Comparison of ENCODE assay signal across 15 cellular contexts in genomic region chr11:121421149-121421906, GRCh38. TPM values are rescaled to one million over a fixed set of nuclear protein-coding genes. Genes with fewer than 3 reads are reported as not detected.
DNase-seq lines count a peak whose midpoint lies in the region; ATAC-seq, FAIRE-seq and TF ChIP-seq lines count a peak whose summit lies in the region.
"Had no signal": no experiment of that assay in that cellular context is flagged by ENCODE, and none has a peak within 500 bp of the region (broad histone marks: within the 10 kb centered on the region; RNA-seq: fewer than 3 reads in every experiment).

No MANE protein-coding gene starts in this region.

- H3K27me3 Mint-ChIP-seq in naive thymus-derived CD4-positive, alpha-beta T cell: no peaks in the 10 kb centered on the region
- no peaks in the 10 kb centered on the region for H3K27me3 Mint-ChIP-seq in activated T-helper 2 cell treated with anti-CD3 and anti-CD28 coated beads, Interferon-gamma antibody, Interleukin-2, Interleukin-4, amounts not matched to agents 10 μg/mL and 5 μg/mL and 100 μg/mL, durations not matched to agents 14 hours and 24 hours and 36 hours (ENCODE audit: low read depth)

- no peak for ATAC-seq in naive thymus-derived CD4-positive, alpha-beta T cell
- ATAC-seq in HG03439 (IDR thresholded peaks at IDR 0.05; ENCODE audit: unreplicated experiment): no peak

- TF ChIP-seq CTCF in SU-DHL-6 (IDR thresholded peaks at IDR 0.05; ENCODE audit: insufficient read depth, low read length, poor library complexity, severe bottlenecking): peak; percentile 9

- intact Hi-C loops in naive thymus-derived CD4-positive, alpha-beta T cell (cut with micrococcal nuclease): loop anchor here in 1 of 2 donors (2.0 kb wide), 1 partner anchor 103 kb away; no protein-coding TSS in a partner anchor
- intact Hi-C loops in activated T-helper 2 cell treated with anti-CD3 and anti-CD28 coated beads, Interferon-gamma antibody, Interleukin-2, Interleukin-4, amounts not matched to agents 10 μg/mL and 5 μg/mL and 100 μg/mL, durations not matched to agents 14 hours and 24 hours and 36 hours (cut with micrococcal nuclease): loop anchor here (2.0 kb wide), 1 partner anchor 27 kb away; no protein-coding TSS in a partner anchor

- H2AFZ ChIP-seq in SU-DHL-6 (ENCODE audit: low read depth, low read length, severe bottlenecking): peak overlapping the region; percentile 54

- H3K4me3 Mint-ChIP-seq in naive thymus-derived CD4-positive, alpha-beta T cell: peak overlapping the region in 8 of 10 donors; percentile 8 to 55 (median 40)
- no peak overlapping the region for H3K4me3 Mint-ChIP-seq in activated T-helper 2 cell treated with anti-CD3 and anti-CD28 coated beads, Interferon-gamma antibody, Interleukin-2, Interleukin-4, amounts not matched to agents 10 μg/mL and 5 μg/mL and 100 μg/mL, durations not matched to agents 14 hours and 24 hours and 36 hours (ENCODE audit: low read depth)
- H3K4me3 Mint-ChIP-seq: nephron had no signal

- no peaks in the 10 kb centered on the region for H3K36me3 ChIP-seq in SU-DHL-6 (ENCODE audit: low read length)
- no peaks in the 10 kb centered on the region for H3K36me3 ChIP-seq in naive thymus-derived CD4-positive, alpha-beta T cell (ENCODE audit: control insufficient read depth in 2 of 3, insufficient read depth in 3 of 3, low read length in 3 of 3)
- H3K36me3 ChIP-seq: SJSA1, thoracic aorta had no signal

- peaks cover 45% of the 10 kb centered on the region for H3F3A ChIP-seq in SU-DHL-6 (ENCODE audit: insufficient read depth)

- peaks cover 31 to 72% of the 10 kb centered on the region in 2 donors for H3K4me1 ChIP-seq in naive thymus-derived CD4-positive, alpha-beta T cell (ENCODE audit: control insufficient read depth in 2 of 2, insufficient read depth in 2 of 2, low read length in 2 of 2)
- H3K4me1 ChIP-seq: SJSA1 had no signal

- peak overlapping the region in 8 of 9 donors; percentile 33 to 96 (median 88) for H3K27ac Mint-ChIP-seq in naive thymus-derived CD4-positive, alpha-beta T cell
- no peak overlapping the region for H3K27ac Mint-ChIP-seq in activated T-helper 2 cell treated with anti-CD3 and anti-CD28 coated beads, Interferon-gamma antibody, Interleukin-2, Interleukin-4, amounts not matched to agents 10 μg/mL and 5 μg/mL and 100 μg/mL, durations not matched to agents 14 hours and 24 hours and 36 hours
- H3K27ac Mint-ChIP-seq: nephron had no signal

- H3K27ac ChIP-seq in SU-DHL-6 (ENCODE audit: low read depth, low read length): peak overlapping the region; percentile 73
- no peak overlapping the region for H3K27ac ChIP-seq in naive thymus-derived CD4-positive, alpha-beta T cell (ENCODE audit: low read depth, low read length)
- H3K27ac ChIP-seq: SJSA1, thoracic aorta had no signal

- peak overlapping the region; percentile 31 for H3K9ac ChIP-seq in SU-DHL-6 (ENCODE audit: low read length)

- H3K79me2 ChIP-seq in SU-DHL-6 (ENCODE audit: insufficient read depth, low read length): no peaks in the 10 kb centered on the region

- H3K4me2 ChIP-seq in SU-DHL-6 (ENCODE audit: low read depth, low read length, poor library complexity, severe bottlenecking): peak overlapping the region; percentile 48

- H3K27me3 ChIP-seq in SU-DHL-6 (ENCODE audit: low read length): no peaks in the 10 kb centered on the region
- H3K27me3 ChIP-seq in naive thymus-derived CD4-positive, alpha-beta T cell (ENCODE audit: control insufficient read depth in 2 of 2, insufficient read depth in 2 of 2, low read length in 2 of 2): no peaks in the 10 kb centered on the region
- H3K27me3 ChIP-seq: SJSA1 had no signal

- no peaks in the 10 kb centered on the region for H3K9me2 ChIP-seq in SU-DHL-6 (replicated peaks; ENCODE audit: insufficient read depth, low read length)

- H3K4me3 ChIP-seq in SU-DHL-6 (ENCODE audit: insufficient read depth, low read length, poor library complexity, severe bottlenecking): peak overlapping the region; percentile 10
- H3K4me3 ChIP-seq in naive thymus-derived CD4-positive, alpha-beta T cell (ENCODE audit: low read length): no peak overlapping the region
- H3K4me3 ChIP-seq: SJSA1, thoracic aorta had no signal

- no peaks in the 10 kb centered on the region for H4K20me1 ChIP-seq in SU-DHL-6 (ENCODE audit: low read depth, low read length)

- H3K9me3 ChIP-seq in SU-DHL-6 (ENCODE audit: insufficient read depth, low read length): no peaks in the 10 kb centered on the region
- no peaks in the 10 kb centered on the region for H3K9me3 ChIP-seq in naive thymus-derived CD4-positive, alpha-beta T cell (ENCODE audit: control insufficient read depth in 2 of 3, low read length in 3 of 3)
- H3K9me3 ChIP-seq: SJSA1, thoracic aorta had no signal

- H3K9me3 Mint-ChIP-seq in naive thymus-derived CD4-positive, alpha-beta T cell: peaks cover 0 to 16% (median 0%) of the 10 kb centered on the region in 11 donors
- no peaks in the 10 kb centered on the region for H3K9me3 Mint-ChIP-seq in activated T-helper 2 cell treated with anti-CD3 and anti-CD28 coated beads, Interferon-gamma antibody, Interleukin-2, Interleukin-4, amounts not matched to agents 10 μg/mL and 5 μg/mL and 100 μg/mL, durations not matched to agents 14 hours and 24 hours and 36 hours
- H3K9me3 Mint-ChIP-seq: nephron had no signal

- CTCF ChIA-PET in naive thymus-derived CD4-positive, alpha-beta T cell (lab: Charles Lee): interaction anchor here (0.6 to 0.7 kb wide), 2 partner anchors 8 to 173 kb away, joined by 3 read pairs; no protein-coding TSS in a partner anchor

- POLR2A ChIA-PET in naive thymus-derived CD4-positive, alpha-beta T cell (lab: Charles Lee): interaction anchor here (0.6 to 7.0 kb wide), 9 partner anchors 8 to 1335 kb away, joined by 3 to 119 read pairs (median 4); partner anchors contain the start of genes SC5D, SORL1 and SORL1-AS1

- peak; percentile 48 for DNase-seq in DMS53 (lab: John Stamatoyannopoulos, UW)
- DNase-seq in GM19239 (ENCODE audit: insufficient read length, low spot score): no peak
- DNase-seq in naive thymus-derived CD4-positive, alpha-beta T cell: no peak
- no peak for DNase-seq in activated T-helper 2 cell treated with anti-CD3 and anti-CD28 coated beads, Interferon-gamma antibody, Interleukin-2, Interleukin-4, amounts not matched to agents 10 μg/mL and 5 μg/mL and 100 μg/mL, durations not matched to agents 14 hours and 24 hours and 36 hours (ENCODE audit: low spot score)
- no peak for DNase-seq in T-helper 1 cell
- DNase-seq: activated CD4-positive, CD25-positive, alpha-beta regulatory T cell treated with anti-CD3 and anti-CD28 coated beads, Interleukin-2, amount 50 U/mL, for 72 hours; DND-41; effector memory CD4-positive, alpha-beta T cell; NCI-H1092; NCI-H510A had no signal

- FAIRE-seq in GM19239 (lab: Jason Lieb, UNC): peak; percentile 83

- H3K36me3 Mint-ChIP-seq in naive thymus-derived CD4-positive, alpha-beta T cell: peaks cover 0 to 51% (median 8%) of the 10 kb centered on the region in 5 donors
- no peaks in the 10 kb centered on the region for H3K36me3 Mint-ChIP-seq in activated T-helper 2 cell treated with anti-CD3 and anti-CD28 coated beads, Interferon-gamma antibody, Interleukin-2, Interleukin-4, amounts not matched to agents 10 μg/mL and 5 μg/mL and 100 μg/mL, durations not matched to agents 14 hours and 24 hours and 36 hours (ENCODE audit: low read depth)

- peaks cover 59 to 99% (median 90%) of the 10 kb centered on the region in 7 donors for H3K4me1 Mint-ChIP-seq in naive thymus-derived CD4-positive, alpha-beta T cell
- peaks cover 58% of the 10 kb centered on the region for H3K4me1 Mint-ChIP-seq in activated T-helper 2 cell treated with anti-CD3 and anti-CD28 coated beads, Interferon-gamma antibody, Interleukin-2, Interleukin-4, amounts not matched to agents 10 μg/mL and 5 μg/mL and 100 μg/mL, durations not matched to agents 14 hours and 24 hours and 36 hours (ENCODE audit: low read depth)

RNA-seq across cellular contexts. Expression of gene SORL1, which starts 30.8 kb away (rescaled TPM):
- total RNA-seq in naive thymus-derived CD4-positive, alpha-beta T cell: 100 to 1,000 TPM; 179 to 555 (median 375) TPM
- polyA plus RNA-seq in naive thymus-derived CD4-positive, alpha-beta T cell: 100 to 1,000 TPM; 165 to 249 TPM
- 20.2 and 20.3 TPM in 2 replicates for total RNA-seq in activated T-helper 2 cell treated with anti-CD3 and anti-CD28 coated beads, Interferon-gamma antibody, Interleukin-2, Interleukin-4, amounts not matched to agents 10 μg/mL and 5 μg/mL and 100 μg/mL, durations not matched to agents 14 hours and 24 hours and 36 hours
